Comparison of ENCODE assay signal across 24 cellular contexts in the genomic region with DNA sequence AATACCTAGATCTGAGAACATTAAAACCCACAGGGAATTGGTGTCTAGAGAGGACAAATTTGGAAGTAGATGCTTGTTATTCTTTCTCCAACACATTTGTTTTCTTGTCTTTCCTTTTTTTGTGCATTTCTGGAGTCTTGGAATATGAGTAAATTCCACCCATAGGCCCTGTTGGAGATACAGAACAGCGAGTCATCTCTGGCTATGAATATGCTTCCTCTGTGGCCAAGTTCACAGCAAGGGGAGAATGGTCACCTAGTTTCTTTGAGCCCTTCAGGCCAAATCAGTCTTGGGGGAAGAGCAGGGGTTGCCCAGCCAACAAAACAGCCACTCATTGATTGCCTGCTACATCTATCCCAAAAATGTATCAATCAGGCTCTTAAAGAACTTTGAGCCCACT. TPM values are rescaled to one million over a fixed set of nuclear protein-coding genes. Genes with fewer than 3 reads are reported as not detected.
DNase-seq lines count a peak whose midpoint lies in the region; TF ChIP-seq lines count a peak whose summit lies in the region.
"Had no signal": no experiment of that assay in that cellular context is flagged by ENCODE, and none has a peak within 500 bp of the region (broad histone marks: within the 10 kb centered on the region; RNA-seq: fewer than 3 reads in every experiment).

No MANE protein-coding gene starts in this region.

- no peak overlapping the region for H3K9ac ChIP-seq in adipocyte (ENCODE audit: low read length)
- H3K9ac ChIP-seq: parathyroid adenoma had no signal

- peaks cover 19% of the 10 kb centered on the region for H3K4me1 Mint-ChIP-seq in HFFc6 (ENCODE audit: low read depth)
- peaks cover 15% of the 10 kb centered on the region for H3K4me1 Mint-ChIP-seq in chondrocyte (ENCODE audit: low read depth)

- peak overlapping the region; percentile 61; the same call in 1 of the 2 replicates for H3K27ac Mint-ChIP-seq in HFFc6
- no peak overlapping the region for H3K27ac Mint-ChIP-seq in chondrocyte (ENCODE audit: unreplicated experiment)
- H3K27ac Mint-ChIP-seq: dendritic cell treated with granulocyte-macrophage colony-stimulating factor and Interleukin-4, amounts not matched to agents 40 ng/mL and 50 ng/mL, for 4 days; immature natural killer cell had no signal

- no peak overlapping the region for H3K4me3 Mint-ChIP-seq in HFFc6
- H3K4me3 Mint-ChIP-seq in chondrocyte (ENCODE audit: unreplicated experiment): no peak overlapping the region
- H3K4me3 Mint-ChIP-seq: dendritic cell treated with granulocyte-macrophage colony-stimulating factor and Interleukin-4, amounts not matched to agents 40 ng/mL and 50 ng/mL, for 4 days; immature natural killer cell; naive thymus-derived CD4-positive, alpha-beta T cell had no signal

- TF ChIP-seq CTCF in AG10803 (conservative IDR thresholded peaks at IDR 0.05; ENCODE audit: low read length) (no peak), HFFc6 (IDR thresholded peaks at IDR 0.05) (no peak), foreskin fibroblast (IDR thresholded peaks at IDR 0.05; ENCODE audit: low read depth, low read length) (no peak), chondrocyte (IDR thresholded peaks at IDR 0.05) (no peak)

- H3K9me3 Mint-ChIP-seq in HFFc6: peaks cover 5% of the 10 kb centered on the region; the same call in 1 of the 2 replicates
- peaks cover 6% of the 10 kb centered on the region for H3K9me3 Mint-ChIP-seq in chondrocyte (ENCODE audit: low read depth)
- H3K9me3 Mint-ChIP-seq: dendritic cell treated with granulocyte-macrophage colony-stimulating factor and Interleukin-4, amounts not matched to agents 40 ng/mL and 50 ng/mL, for 4 days; immature natural killer cell had no signal

- no peak overlapping the region for H3K4me3 ChIP-seq in AG10803 (ENCODE audit: low read length)
- H3K4me3 ChIP-seq in adipocyte (ENCODE audit: low read length): no peak overlapping the region
- H3K4me3 ChIP-seq in foreskin fibroblast (ENCODE audit: low read depth in 1 of 2, low read length in 2 of 2): no peak overlapping the region
- H3K4me3 ChIP-seq: heart right ventricle, lung, SK-N-MC, uterus had no signal

- DNase-seq in AG10803 (ENCODE audit: low read depth): peak; percentile 30
- DNase-seq in HFFc6: peak; percentile 64
- peak; percentile 22 for DNase-seq in adipocyte (ENCODE audit: low read depth)
- peak; percentile 59 to 71 for DNase-seq in foreskin fibroblast
- DNase-seq in mucosa of gallbladder (ENCODE audit: low spot score): no peak
- DNase-seq in SK-N-DZ (ENCODE audit: low spot score): no peak
- no peak for DNase-seq in chondrocyte (ENCODE audit: low spot score)
- DNase-seq in AG08396 (ENCODE audit: low spot score): no peak
- DNase-seq: activated gamma-delta T cell; CD4-positive, alpha-beta memory T cell; DND-41; heart right ventricle; immature natural killer cell; Karpas-422; naive thymus-derived CD4-positive, alpha-beta T cell; NCI-H1417; NCI-H69; OCI-M1; stimulated activated CD4-positive, alpha-beta T cell treated with anti-CD3 and anti-CD28 coated beads, Interleukin-2, amount 100 ng/mL, for 48 hours; uterus had no signal

- H3K4me1 ChIP-seq in adipocyte (ENCODE audit: control insufficient read depth, insufficient read depth, low read length): peaks cover 24% of the 10 kb centered on the region
- H3K4me1 ChIP-seq: parathyroid adenoma, uterus had no signal

- peaks cover 19% of the 10 kb centered on the region for H3K36me3 ChIP-seq in adipocyte (ENCODE audit: control insufficient read depth, insufficient read depth, low read length, severe bottlenecking)
- H3K36me3 ChIP-seq: uterus had no signal

- no peaks in the 10 kb centered on the region for H3K27me3 ChIP-seq in adipocyte (replicated peaks; ENCODE audit: control insufficient read depth, insufficient read depth, low read length)
- H3K27me3 ChIP-seq: heart right ventricle, uterus had no signal

- H3K36me3 Mint-ChIP-seq in HFFc6 (ENCODE audit: low read depth) (peaks cover 51% of the 10 kb centered on the region), chondrocyte (ENCODE audit: low read depth) (peaks cover 33% of the 10 kb centered on the region)

- no peaks in the 10 kb centered on the region for H3K27me3 Mint-ChIP-seq in HFFc6 (ENCODE audit: insufficient read depth)
- H3K27me3 Mint-ChIP-seq in chondrocyte (ENCODE audit: low read depth): no peaks in the 10 kb centered on the region
- H3K27me3 Mint-ChIP-seq: CD4-positive, alpha-beta memory T cell; dendritic cell treated with granulocyte-macrophage colony-stimulating factor and Interleukin-4, amounts not matched to agents 40 ng/mL and 50 ng/mL, for 4 days; naive thymus-derived CD4-positive, alpha-beta T cell had no signal

- H3K9me3 ChIP-seq in adipocyte (ENCODE audit: control insufficient read depth, low read length): peaks cover 8% of the 10 kb centered on the region
- H3K9me3 ChIP-seq: uterus had no signal

RNA-seq across cellular contexts. Expression of a gene that starts 31.3 kb away (rescaled TPM):
- 10 to 100 TPM; 18.4 to 23.9 (median 19.6) TPM for total RNA-seq in HFFc6 (2021; fragmentation: NEBNext Ultra II Directional; extraction: Animal tissue kit (Norgen Biotek cat#: 25700))
- 19.5 TPM for total RNA-seq in mucosa of gallbladder
- polyA plus RNA-seq in SK-N-DZ (2014; cell fraction: cytosol; rRNA removed): not detected in 2 replicates
- not detected in 2 replicates for polyA plus RNA-seq in SK-N-DZ (2014; cell fraction: nucleus; rRNA removed)
- 20.6 to 21.9 TPM (median 21.3 TPM) in 3 replicates for total RNA-seq in chondrocyte

RNA-seq across cellular contexts. Expression of a gene that starts 57.7 kb away (rescaled TPM):
- total RNA-seq in HFFc6 (2021; fragmentation: NEBNext Ultra II Directional; extraction: Animal tissue kit (Norgen Biotek cat#: 25700)): 10 to 100 TPM; 70.5 to 74.9 (median 72.8) TPM
- total RNA-seq in mucosa of gallbladder: 86.6 TPM
- polyA plus RNA-seq in SK-N-DZ (2014; cell fraction: cytosol; rRNA removed): not detected in 2 replicates
- polyA plus RNA-seq in SK-N-DZ (2014; cell fraction: nucleus; rRNA removed): not detected in 2 replicates
- 57.6 to 67.0 TPM (median 66.7 TPM) in 3 replicates for total RNA-seq in chondrocyte

Comparison
In these comparisons a context has a peak if more than half of its experiments do, and no peak if none do; other contexts are left out.
1. DNase-seq: peak in AG10803 (single experiment), HFFc6 (single experiment), adipocyte (single experiment) and foreskin fibroblast (2 of 2); none in mucosa of gallbladder (single experiment), SK-N-DZ (single experiment), chondrocyte (single experiment) and AG08396 (single experiment).